ENCODE assay signal across 25 cellular contexts in genomic region chr3:100079328-100079727, GRCh38.
"Had no signal": no experiment of that assay in that cellular context is flagged by ENCODE, and none has a peak within 500 bp of the region (broad histone marks: within the 10 kb centered on the region; RNA-seq: fewer than 3 reads in every experiment).

No MANE protein-coding gene starts in this region.

- H3K27ac ChIP-seq: colonic mucosa, epithelial cell of prostate, esophagus squamous epithelium, left lung, lower lobe of right lung had no signal

- DNase-seq: colonic mucosa; cortex of kidney; effector CD8-positive, alpha-beta T cell; effector memory CD8-positive, alpha-beta T cell; endodermal cell; erythroblast; esophagus squamous epithelium; foreskin fibroblast; foreskin melanocyte; gastrocnemius medialis; glutamatergic neuron; head of caudate nucleus; heart right ventricle; hippocampal formation; left cardiac atrium; left lung; left ventricle myocardium superior; lower lobe of right lung; mesenchymal stem cell; mucosa of descending colon had no signal

- H3K4me3 ChIP-seq: colonic mucosa, esophagus squamous epithelium, gastrocnemius medialis, heart right ventricle, left lung, lower lobe of right lung, mucosa of descending colon had no signal

- H3K36me3 ChIP-seq: colonic mucosa, esophagus squamous epithelium, gastrocnemius medialis, heart right ventricle, left lung, lower lobe of right lung had no signal

- ATAC-seq: effector memory CD8-positive, alpha-beta T cell; esophagus mucosa; gastrocnemius medialis; heart right ventricle; left cardiac atrium; left lung; left ventricle myocardium superior; lower lobe of right lung; mucosa of descending colon had no signal

- H3K27me3 ChIP-seq: colonic mucosa, esophagus squamous epithelium, gastrocnemius medialis, heart right ventricle, left lung had no signal

- FAIRE-seq: endometrium, islet of Langerhans, keratinocyte had no signal

- H3K9me3 ChIP-seq: colonic mucosa, esophagus squamous epithelium, gastrocnemius medialis, heart right ventricle, left lung, lower lobe of right lung, mucosa of descending colon had no signal
